33 cellular contexts compared by ENCODE assay signal in the genomic region with DNA sequence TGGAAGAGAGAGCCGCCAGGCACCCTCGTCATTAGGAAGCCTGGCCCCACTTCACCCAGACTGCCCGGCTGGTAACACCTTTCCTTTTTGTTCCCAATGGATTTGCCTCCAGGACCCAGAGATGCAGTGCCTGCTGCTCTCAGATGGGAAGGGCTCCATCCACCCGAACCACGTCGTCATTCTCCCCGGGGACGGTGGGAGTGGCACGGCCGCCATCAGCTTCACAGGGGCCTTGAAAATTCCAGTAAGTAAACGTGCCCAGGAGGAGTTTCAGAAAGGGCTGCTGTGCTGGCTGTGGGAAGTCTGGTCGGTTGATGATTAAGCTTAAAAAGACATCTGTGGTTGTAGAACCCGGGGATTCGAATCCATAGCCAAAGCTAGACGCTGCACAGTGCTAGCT. TPM values are rescaled to one million over a fixed set of nuclear protein-coding genes. Genes with fewer than 3 reads are reported as not detected.
A peak's percentile ranks its signal among the peaks of the same experiment; 100 is the strongest.
DNase-seq lines count a peak whose midpoint lies in the region; ATAC-seq, FAIRE-seq and TF ChIP-seq lines count a peak whose summit lies in the region.
"Had no signal": no experiment of that assay in that cellular context is flagged by ENCODE, and none has a peak within 500 bp of the region (broad histone marks: within the 10 kb centered on the region; RNA-seq: fewer than 3 reads in every experiment).

No MANE protein-coding gene starts in this region.

- no peak overlapping the region for H3K27ac Mint-ChIP-seq in progenitor cell of endocrine pancreas
- H3K27ac Mint-ChIP-seq: activated B cell treated with CpG ODN at 0.5 μM for 24 hours; activated naive CD4-positive, alpha-beta T cell treated with anti-CD3 and anti-CD28 coated beads for 36 hours; CD4-positive, alpha-beta T cell; stimulated activated naive CD8-positive, alpha-beta T cell treated with anti-CD3 and anti-CD28 coated beads, Interleukin-15, Interleukin-2, amounts not matched to agents 100 ng/mL and 50 ng/mL, for 24 hours had no signal

- DNase-seq in activated CD4-positive, CD25-positive, alpha-beta regulatory T cell treated with anti-CD3 and anti-CD28 coated beads, Interleukin-2, amount 50 U/mL, for 72 hours: peak; percentile 17
- DNase-seq in WERI-Rb-1: peak; percentile 4
- DNase-seq in HepG2 (ENCODE audit: low spot score): no peak
- peak; percentile 33 to 72 for DNase-seq in suprapubic skin (ENCODE audit: low spot score in 2 of 2)
- no peak for DNase-seq in progenitor cell of endocrine pancreas (ENCODE audit: low spot score, unreplicated experiment)
- no peak for DNase-seq in NCI-H526 treated with DMSO at 0.1 percent for 48 hours (lab: John Stamatoyannopoulos, UW)
- DNase-seq in NCI-H1092 treated with DMSO at 0.1 percent for 48 hours (lab: John Stamatoyannopoulos, UW): no peak
- DNase-seq: activated B cell treated with CpG ODN at 0.5 μM for 24 hours; activated CD4-positive, alpha-beta T cell treated with anti-CD3 and anti-CD28 coated beads, Interleukin-2, amount 50 U/mL, for 48 hours; activated CD8-positive, alpha-beta memory T cell treated with anti-CD3 and anti-CD28 coated beads, Interleukin-2, amount 50 U/mL, for 4 hours; activated naive CD4-positive, alpha-beta T cell treated with anti-CD3 and anti-CD28 coated beads for 36 hours; amniotic stem cell; brain microvascular endothelial cell; esophagus squamous epithelium; foreskin keratinocyte; H7; NCI-H1417 treated with DMSO at 0.1 percent for 48 hours; NCI-H2081; NCI-H446; retina; SJCRH30; stimulated activated CD4-positive, alpha-beta T cell treated with anti-CD3 and anti-CD28 coated beads, Interleukin-1b, Interleukin-23, amount 100 ng/mL, for 48 hours; T1000 had no signal

- CTCF ChIA-PET in HepG2 (lab: Yijun Ruan, JAX; ENCODE audit: low intra/inter-chr PET ratio, low total read pairs): no interaction called here

- H3K9ac ChIP-seq in HepG2 (ENCODE audit: insufficient read depth, low read depth, low read length): no peak overlapping the region

- H3K27ac ChIP-seq in WERI-Rb-1 (no peak overlapping the region), HepG2 (ENCODE audit: extremely low read length, insufficient read depth, low read length) (no peak overlapping the region), suprapubic skin (no peak overlapping the region)
- H3K27ac ChIP-seq: brain microvascular endothelial cell, esophagus squamous epithelium, foreskin keratinocyte, heart left ventricle, HL-60, SJCRH30, thoracic aorta had no signal

- peaks cover 43% of the 10 kb centered on the region for H3K36me3 Mint-ChIP-seq in progenitor cell of endocrine pancreas (ENCODE audit: insufficient read depth)

- no peak for TF ChIP-seq RAD21 in HepG2 (CRISPR knock-in tag; IDR thresholded peaks at IDR 0.05)

- H3K36me3 ChIP-seq in WERI-Rb-1 (no peaks in the 10 kb centered on the region), HepG2 (replicated peaks in 1 of 2; ENCODE audit: control insufficient read depth in 1 of 2, insufficient read depth in 2 of 2, low read length in 2 of 2) (no peaks in the 10 kb centered on the region), suprapubic skin (peaks cover 48% of the 10 kb centered on the region)
- H3K36me3 ChIP-seq: brain microvascular endothelial cell, SJCRH30 had no signal

- TF ChIP-seq POLR2A in HepG2 (IDR thresholded peaks at IDR 0.05; ENCODE audit: insufficient read depth in 1 of 2, low read depth in 2 of 2, low read length in 2 of 2): no peak
- TF ChIP-seq POLR2A in suprapubic skin (IDR thresholded peaks at IDR 0.05): no peak

- POLR2A ChIA-PET in HepG2 (lab: Yijun Ruan, JAX): no interaction called here

- H3K4me3 ChIP-seq in WERI-Rb-1 (ENCODE audit: low read depth, low read length) (no peak overlapping the region), HepG2 (replicated peaks in 1 of 3; ENCODE audit: insufficient read depth in 1 of 3, low read depth in 2 of 3, low read length in 3 of 3) (no peak overlapping the region; a peak in 1 of 6 replicates), suprapubic skin (no peak overlapping the region)
- H3K4me3 ChIP-seq: esophagus squamous epithelium, heart left ventricle, SJCRH30, smooth muscle cell, thoracic aorta had no signal

- TF ChIP-seq CTCF in WERI-Rb-1 (IDR thresholded peaks at IDR 0.05; ENCODE audit: low read depth, low read length) (no peak), HepG2 (CRISPR knock-in tag; IDR thresholded peaks at IDR 0.05) (no peak), suprapubic skin (IDR thresholded peaks at IDR 0.05) (no peak), progenitor cell of endocrine pancreas (IDR thresholded peaks at IDR 0.05; ENCODE audit: unreplicated experiment) (no peak)

- H2AFZ ChIP-seq in HepG2 (ENCODE audit: low read length): no peak overlapping the region

- no peaks in the 10 kb centered on the region for H4K20me1 ChIP-seq in HepG2 (ENCODE audit: insufficient read depth, low read length)

- no peaks in the 10 kb centered on the region for H3K9me3 Mint-ChIP-seq in progenitor cell of endocrine pancreas (ENCODE audit: low read depth)
- H3K9me3 Mint-ChIP-seq: activated B cell treated with CpG ODN at 0.5 μM for 24 hours; activated naive CD4-positive, alpha-beta T cell treated with anti-CD3 and anti-CD28 coated beads for 36 hours; CD4-positive, alpha-beta T cell; nephron; stimulated activated naive CD8-positive, alpha-beta T cell treated with anti-CD3 and anti-CD28 coated beads, Interleukin-15, Interleukin-2, amounts not matched to agents 100 ng/mL and 50 ng/mL, for 24 hours had no signal

- H3K27me3 ChIP-seq in WERI-Rb-1 (ENCODE audit: insufficient read depth, low read depth, severe bottlenecking) (no peaks in the 10 kb centered on the region), HepG2 (ENCODE audit: control insufficient read depth in 1 of 2, insufficient read depth in 2 of 2, low read length in 2 of 2) (no peaks in the 10 kb centered on the region; a peak in 2 of 5 replicates), suprapubic skin (no peaks in the 10 kb centered on the region)
- H3K27me3 ChIP-seq: brain microvascular endothelial cell, esophagus squamous epithelium, foreskin keratinocyte, heart left ventricle, SJCRH30 had no signal

- no peak overlapping the region for H3K4me3 Mint-ChIP-seq in progenitor cell of endocrine pancreas (ENCODE audit: low read depth)
- H3K4me3 Mint-ChIP-seq: activated B cell treated with CpG ODN at 0.5 μM for 24 hours; activated naive CD4-positive, alpha-beta T cell treated with anti-CD3 and anti-CD28 coated beads for 36 hours; CD4-positive, alpha-beta T cell; nephron; stimulated activated naive CD8-positive, alpha-beta T cell treated with anti-CD3 and anti-CD28 coated beads, Interleukin-15, Interleukin-2, amounts not matched to agents 100 ng/mL and 50 ng/mL, for 24 hours had no signal

- BruUV-seq in HepG2 (replicated peaks; lab: Mats Ljungman, UMichigan): no TSS peak

- intact Hi-C loops in HepG2 (cut with micrococcal nuclease; ENCODE audit: unreplicated experiment): no loop called here

- H3K4me2 ChIP-seq in HepG2 (ENCODE audit: low read depth, low read length): peak overlapping the region; percentile 26; the same call in 1 of the 2 replicates
- H3K4me2 ChIP-seq: smooth muscle cell had no signal

- peaks cover 45% of the 10 kb centered on the region for H3K4me1 ChIP-seq in HepG2 (ENCODE audit: insufficient read depth, low read length)
- peaks cover 3% of the 10 kb centered on the region for H3K4me1 ChIP-seq in suprapubic skin
- H3K4me1 ChIP-seq: foreskin keratinocyte, SJCRH30 had no signal

- H3K79me2 ChIP-seq in HepG2 (ENCODE audit: insufficient read depth, low read length): no peaks in the 10 kb centered on the region

- H3K4me1 Mint-ChIP-seq in progenitor cell of endocrine pancreas (ENCODE audit: low read depth): no peaks in the 10 kb centered on the region

- H3K27me3 Mint-ChIP-seq in progenitor cell of endocrine pancreas: no peaks in the 10 kb centered on the region
- H3K27me3 Mint-ChIP-seq: activated B cell treated with CpG ODN at 0.5 μM for 24 hours; CD4-positive, alpha-beta T cell; stimulated activated naive CD8-positive, alpha-beta T cell treated with anti-CD3 and anti-CD28 coated beads, Interleukin-15, Interleukin-2, amounts not matched to agents 100 ng/mL and 50 ng/mL, for 24 hours had no signal

- H3K9me3 ChIP-seq in WERI-Rb-1 (ENCODE audit: severe bottlenecking): no peaks in the 10 kb centered on the region
- H3K9me3 ChIP-seq in HepG2 (ENCODE audit: low read length): no peaks in the 10 kb centered on the region
- no peaks in the 10 kb centered on the region for H3K9me3 ChIP-seq in suprapubic skin
- H3K9me3 ChIP-seq: esophagus squamous epithelium, heart left ventricle, SJCRH30, thoracic aorta had no signal

- TF ChIP-seq EP300 in HepG2 (IDR thresholded peaks at IDR 0.05; ENCODE audit: low read depth in 2 of 2, low read length in 2 of 2) (no peak), HepG2 (CRISPR knock-in tag; IDR thresholded peaks at IDR 0.05; ENCODE audit: borderline replicate concordance) (no peak), suprapubic skin (IDR thresholded peaks at IDR 0.05) (no peak)

- in situ Hi-C loops in HepG2 (cut with HindIII; ENCODE audit: extremely low pct_ligation_motif_present, low pct_unique_long_range_greater_than_20kb): no loop called here

- no peak for ATAC-seq in activated CD4-positive, CD25-positive, alpha-beta regulatory T cell treated with anti-CD3 and anti-CD28 coated beads, Interleukin-2, amount 50 U/mL, for 24 hours
- ATAC-seq in HepG2: no peak
- ATAC-seq: foreskin keratinocyte, heart left ventricle had no signal

- FAIRE-seq in HepG2 (lab: Jason Lieb, UNC): no peak
- FAIRE-seq: A204.1, keratinocyte had no signal

- WGBS in HepG2 (ENCODE audit: low lambda C conversion rate): 37% methylated on average over 15 of the region's 15 CpGs
- WGBS in suprapubic skin: 86% methylated on average over 12 of the region's 15 CpGs

RNA-seq across cellular contexts. Expression of a gene that starts 45.2 kb away (rescaled TPM):
- 0.17 and 0.40 TPM in 2 replicates for total RNA-seq in HepG2 (2016; rRNA removed; fragmentation: Illumina TruSeq; extraction: Trizol)
- 0.18 TPM in 1 of 2 replicates, not detected in the other for total RNA-seq in HepG2 (2016; cell fraction: cytosol; rRNA removed; fragmentation: Illumina TruSeq; extraction: Trizol; ENCODE audit: low read depth)
- 0.10 and 0.28 TPM in 2 replicates for total RNA-seq in HepG2 (2016; cell fraction: insoluble cytoplasmic fraction; rRNA removed; fragmentation: Illumina TruSeq; extraction: Trizol)
- 0.31 and 0.48 TPM in 2 replicates for total RNA-seq in HepG2 (2016; cell fraction: membrane; rRNA removed; fragmentation: Illumina TruSeq; extraction: Trizol)
- 0.31 and 0.34 TPM in 2 replicates for total RNA-seq in HepG2 (2016; cell fraction: nucleus; rRNA removed; fragmentation: Illumina TruSeq; extraction: Trizol)
- polyA plus RNA-seq in HepG2 (2011; rRNA removed): 0.14 and 0.22 TPM in 2 replicates
- 0.12 and 0.14 TPM in 2 replicates for polyA plus RNA-seq in HepG2 (2011; cell fraction: cytosol; rRNA removed)
- polyA plus RNA-seq in HepG2 (2011; cell fraction: nucleus; rRNA removed): 0.19 and 0.29 TPM in 2 replicates
- polyA plus RNA-seq in HepG2 (2012): 0.13 and 0.28 TPM in 2 replicates
- polyA plus RNA-seq in HepG2 (2016; cell fraction: cytosol; fragmentation: Illumina TruSeq; extraction: Trizol; ENCODE audit: low read depth): 0.18 and 0.58 TPM in 2 replicates
- polyA plus RNA-seq in HepG2 (2016; cell fraction: insoluble cytoplasmic fraction; fragmentation: Illumina TruSeq; extraction: Trizol; ENCODE audit: low read depth): 0.12 and 0.25 TPM in 2 replicates
- 0.35 and 0.40 TPM in 2 replicates for polyA plus RNA-seq in HepG2 (2016; cell fraction: membrane; fragmentation: Illumina TruSeq; extraction: Trizol; ENCODE audit: low read depth)
- 0.37 and 0.70 TPM in 2 replicates for polyA plus RNA-seq in HepG2 (2016; cell fraction: nucleus; fragmentation: Illumina TruSeq; extraction: Trizol; ENCODE audit: insufficient read depth, low read depth)
- 0.80 and 7.9 TPM in 2 replicates for polyA minus RNA-seq in HepG2 (2011; rRNA and poly(A)+ RNA removed; ENCODE audit: low replicate concordance)
- polyA minus RNA-seq in HepG2 (2011; cell fraction: cytosol; rRNA and poly(A)+ RNA removed): 0.49 TPM in 1 of 2 replicates, not detected in the other
- polyA minus RNA-seq in HepG2 (2011; cell fraction: nucleus; rRNA and poly(A)+ RNA removed): 0.12 and 0.39 TPM in 2 replicates
- 10 to 100 TPM; 10.2 to 23.1 (median 19.6) TPM for total RNA-seq in suprapubic skin
- total RNA-seq in progenitor cell of endocrine pancreas: 58.4 and 60.2 TPM in 2 replicates
- total RNA-seq: SJCRH30 had no signal

Comparison
In these comparisons a context has a peak if more than half of its experiments do, and no peak if none do; other contexts are left out.
1. DNase-seq: peak in activated CD4-positive, CD25-positive, alpha-beta regulatory T cell treated with anti-CD3 and anti-CD28 coated beads, Interleukin-2, amount 50 U/mL, for 72 hours (single experiment), WERI-Rb-1 (single experiment) and suprapubic skin (2 of 2); none in HepG2 (single experiment), progenitor cell of endocrine pancreas (single experiment), NCI-H526 treated with DMSO at 0.1 percent for 48 hours (single experiment) and NCI-H1092 treated with DMSO at 0.1 percent for 48 hours (single experiment).
2. RNA of a gene that starts 45.2 kb away (total RNA-seq): 58.4 to 60.2 TPM in progenitor cell of endocrine pancreas and 10.2 to 23.1 TPM in suprapubic skin; 0.10 to 0.48 TPM in HepG2; every median in the first group is over 4 times any median in the second.